Comparison of ENCODE assay signal across 17 cellular contexts in the genomic region with DNA sequence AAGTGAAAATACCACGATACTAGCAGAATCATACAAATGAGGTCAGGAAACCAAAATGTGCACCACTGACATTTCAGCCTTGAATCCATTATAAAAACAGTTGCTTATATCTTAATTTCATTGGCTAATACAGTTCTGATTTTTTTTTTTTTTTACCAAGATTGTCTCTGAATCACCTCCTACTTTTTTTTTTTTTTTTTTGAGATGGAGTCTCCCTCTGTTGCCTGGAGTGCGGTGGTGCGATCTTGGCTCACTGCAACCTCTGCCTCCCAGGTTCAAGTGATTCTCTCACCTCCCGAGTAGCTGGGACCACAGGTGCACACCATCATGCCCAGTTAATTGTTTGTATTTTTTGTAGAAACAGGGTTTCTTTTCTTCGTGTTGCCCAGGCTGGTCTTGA.
"Had no signal": no experiment of that assay in that cellular context is flagged by ENCODE, and none has a peak within 500 bp of the region (broad histone marks: within the 10 kb centered on the region; RNA-seq: fewer than 3 reads in every experiment).

No MANE protein-coding gene starts in this region.

- H3K4me3 ChIP-seq: ascending aorta, neural progenitor cell, prostate gland, right lobe of liver, thoracic aorta, upper lobe of right lung had no signal

- ATAC-seq: esophagus mucosa; naive thymus-derived CD4-positive, alpha-beta T cell; right lobe of liver; upper lobe of right lung had no signal

- H3K27ac ChIP-seq: neural progenitor cell, prostate gland, right lobe of liver, upper lobe of right lung had no signal

- H3K27ac Mint-ChIP-seq: activated CD4-positive, alpha-beta T cell treated with anti-CD3 and anti-CD28 coated beads, Interleukin-2, amount 10 ng/mL, durations not matched to agents 24 days and 14 days; neural progenitor cell had no signal

- H3K4me1 Mint-ChIP-seq: activated CD4-positive, alpha-beta T cell treated with anti-CD3 and anti-CD28 coated beads, Interleukin-2, amount 10 ng/mL, durations not matched to agents 24 days and 14 days; naive thymus-derived CD4-positive, alpha-beta T cell had no signal

- H3K27me3 ChIP-seq: ascending aorta, neural progenitor cell, right lobe of liver, upper lobe of right lung had no signal

- H3K4me1 ChIP-seq: prostate gland, right lobe of liver, upper lobe of right lung had no signal

- H3K9me3 Mint-ChIP-seq: activated CD4-positive, alpha-beta T cell treated with anti-CD3 and anti-CD28 coated beads, Interleukin-2, amount 10 ng/mL, durations not matched to agents 24 days and 14 days; naive thymus-derived CD4-positive, alpha-beta T cell; neural progenitor cell had no signal

- H3K9me3 ChIP-seq: ascending aorta, prostate gland, right lobe of liver, thoracic aorta, upper lobe of right lung had no signal

- H3K36me3 ChIP-seq: ascending aorta, neural progenitor cell, prostate gland, right lobe of liver, thoracic aorta, upper lobe of right lung had no signal

- H3K4me3 Mint-ChIP-seq: activated CD4-positive, alpha-beta T cell treated with anti-CD3 and anti-CD28 coated beads, Interleukin-2, amount 10 ng/mL, durations not matched to agents 24 days and 14 days; naive thymus-derived CD4-positive, alpha-beta T cell; neural progenitor cell had no signal

- H3K36me3 Mint-ChIP-seq: naive thymus-derived CD4-positive, alpha-beta T cell; neural progenitor cell had no signal

- DNase-seq: activated CD4-positive, alpha-beta T cell treated with anti-CD3 and anti-CD28 coated beads, Interleukin-2, amount 10 ng/mL, durations not matched to agents 24 days and 14 days; activated CD8-positive, alpha-beta memory T cell treated with anti-CD3 and anti-CD28 coated beads, Interleukin-2, amount 50 U/mL, for 48 hours; activated effector memory CD4-positive, alpha-beta T cell treated with anti-CD3 and anti-CD28 coated beads, Interleukin-2, amount 50 U/mL, for 16 hours; activated naive CD4-positive, alpha-beta T cell treated with anti-CD3 and anti-CD28 coated beads, Interleukin-2, amount 50 U/mL, for 16 hours; activated T-cell treated with anti-CD3 and anti-CD28 coated beads, Interleukin-2, amount 50 U/mL, for 48 hours; effector CD4-positive, alpha-beta T cell; naive thymus-derived CD4-positive, alpha-beta T cell; right lobe of liver; small intestine; stimulated activated CD4-positive, alpha-beta T cell treated with anti-CD3 and anti-CD28 coated beads, Interleukin-15, amount 100 ng/mL, for 24 hours; stimulated activated CD4-positive, alpha-beta T cell treated with anti-CD3 and anti-CD28 coated beads, Interleukin-2, amount 100 ng/mL, for 48 hours; upper lobe of right lung had no signal
